ENCODE assay signal across 1 cellular context in the genomic region with DNA sequence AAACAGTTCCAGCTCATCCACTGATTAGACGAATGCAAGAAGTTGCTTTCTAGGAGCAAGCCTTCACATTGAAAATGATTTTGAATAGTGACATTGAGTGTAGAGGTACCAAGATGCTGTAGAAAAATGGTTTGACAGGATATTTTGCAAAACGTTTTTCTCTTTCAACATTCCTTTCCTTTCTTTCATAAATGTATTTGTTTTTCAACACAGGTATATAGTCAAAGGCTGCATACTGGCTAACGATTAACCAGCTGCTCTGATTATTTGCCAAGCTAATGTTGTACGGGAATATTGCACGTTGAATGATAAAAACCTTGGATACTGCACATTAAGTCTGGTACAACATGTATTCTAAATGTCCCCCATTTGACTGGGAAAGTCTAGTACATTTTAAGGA.
TF ChIP-seq lines count a peak whose summit lies in the region.

No MANE protein-coding gene starts in this region.

TF ChIP-seq in HepG2, 621 proteins besides CTCF, POLR2A, EP300 and RAD21 (continued from another document):
- TF ChIP-seq, protein P1, sequence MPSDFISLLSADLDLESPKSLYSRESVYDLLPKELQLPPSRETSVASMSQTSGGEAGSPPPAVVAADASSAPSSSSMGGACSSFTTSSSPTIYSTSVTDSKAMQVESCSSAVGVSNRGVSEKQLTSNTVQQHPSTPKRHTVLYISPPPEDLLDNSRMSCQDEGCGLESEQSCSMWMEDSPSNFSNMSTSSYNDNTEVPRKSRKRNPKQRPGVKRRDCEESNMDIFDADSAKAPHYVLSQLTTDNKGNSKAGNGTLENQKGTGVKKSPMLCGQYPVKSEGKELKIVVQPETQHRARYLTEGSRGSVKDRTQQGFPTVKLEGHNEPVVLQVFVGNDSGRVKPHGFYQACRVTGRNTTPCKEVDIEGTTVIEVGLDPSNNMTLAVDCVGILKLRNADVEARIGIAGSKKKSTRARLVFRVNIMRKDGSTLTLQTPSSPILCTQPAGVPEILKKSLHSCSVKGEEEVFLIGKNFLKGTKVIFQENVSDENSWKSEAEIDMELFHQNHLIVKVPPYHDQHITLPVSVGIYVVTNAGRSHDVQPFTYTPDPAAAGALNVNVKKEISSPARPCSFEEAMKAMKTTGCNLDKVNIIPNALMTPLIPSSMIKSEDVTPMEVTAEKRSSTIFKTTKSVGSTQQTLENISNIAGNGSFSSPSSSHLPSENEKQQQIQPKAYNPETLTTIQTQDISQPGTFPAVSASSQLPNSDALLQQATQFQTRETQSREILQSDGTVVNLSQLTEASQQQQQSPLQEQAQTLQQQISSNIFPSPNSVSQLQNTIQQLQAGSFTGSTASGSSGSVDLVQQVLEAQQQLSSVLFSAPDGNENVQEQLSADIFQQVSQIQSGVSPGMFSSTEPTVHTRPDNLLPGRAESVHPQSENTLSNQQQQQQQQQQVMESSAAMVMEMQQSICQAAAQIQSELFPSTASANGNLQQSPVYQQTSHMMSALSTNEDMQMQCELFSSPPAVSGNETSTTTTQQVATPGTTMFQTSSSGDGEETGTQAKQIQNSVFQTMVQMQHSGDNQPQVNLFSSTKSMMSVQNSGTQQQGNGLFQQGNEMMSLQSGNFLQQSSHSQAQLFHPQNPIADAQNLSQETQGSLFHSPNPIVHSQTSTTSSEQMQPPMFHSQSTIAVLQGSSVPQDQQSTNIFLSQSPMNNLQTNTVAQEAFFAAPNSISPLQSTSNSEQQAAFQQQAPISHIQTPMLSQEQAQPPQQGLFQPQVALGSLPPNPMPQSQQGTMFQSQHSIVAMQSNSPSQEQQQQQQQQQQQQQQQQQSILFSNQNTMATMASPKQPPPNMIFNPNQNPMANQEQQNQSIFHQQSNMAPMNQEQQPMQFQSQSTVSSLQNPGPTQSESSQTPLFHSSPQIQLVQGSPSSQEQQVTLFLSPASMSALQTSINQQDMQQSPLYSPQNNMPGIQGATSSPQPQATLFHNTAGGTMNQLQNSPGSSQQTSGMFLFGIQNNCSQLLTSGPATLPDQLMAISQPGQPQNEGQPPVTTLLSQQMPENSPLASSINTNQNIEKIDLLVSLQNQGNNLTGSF (CRISPR knock-in tag; IDR thresholded peaks at IDR 0.05) = no peak
- TF ChIP-seq SMARCC2 (IDR thresholded peaks at IDR 0.05) = no peak
TF ChIP-seq in HepG2: peak in this region for 47.
